ENCODE assay signal across 25 cellular contexts in genomic region chr18:60996822-60997221, GRCh38.
"Had no signal": no experiment of that assay in that cellular context is flagged by ENCODE, and none has a peak within 500 bp of the region (broad histone marks: within the 10 kb centered on the region; RNA-seq: fewer than 3 reads in every experiment).

No MANE protein-coding gene starts in this region.

- H3K27me3 ChIP-seq: colonic mucosa, dorsolateral prefrontal cortex, esophagus muscularis mucosa, esophagus squamous epithelium, foreskin keratinocyte, gastrocnemius medialis, gastroesophageal sphincter, heart right ventricle had no signal

- H3K4me3 Mint-ChIP-seq: dendritic cell treated with granulocyte-macrophage colony-stimulating factor and Interleukin-4, amounts not matched to agents 40 ng/mL and 50 ng/mL, for 4 days; effector memory CD8-positive, alpha-beta T cell; endodermal cell had no signal

- H3K27ac Mint-ChIP-seq: dendritic cell treated with granulocyte-macrophage colony-stimulating factor and Interleukin-4, amounts not matched to agents 40 ng/mL and 50 ng/mL, for 4 days; effector memory CD8-positive, alpha-beta T cell; endodermal cell had no signal

- DNase-seq: colonic mucosa; cortex of kidney; dermis blood vessel endothelial cell; dorsolateral prefrontal cortex; effector CD4-positive, alpha-beta T cell; effector CD8-positive, alpha-beta T cell; effector memory CD4-positive, alpha-beta T cell; effector memory CD8-positive, alpha-beta T cell; endodermal cell; erythroblast; esophagus squamous epithelium; foreskin fibroblast; foreskin keratinocyte; foreskin melanocyte; gastrocnemius medialis; glutamatergic neuron; head of caudate nucleus; heart left ventricle; heart right ventricle had no signal

- ATAC-seq: effector memory CD8-positive, alpha-beta T cell; esophagus mucosa; foreskin keratinocyte; gastrocnemius medialis; gastroesophageal sphincter; heart left ventricle; heart right ventricle had no signal

- H3K4me1 ChIP-seq: colonic mucosa, esophagus muscularis mucosa, esophagus squamous epithelium, foreskin keratinocyte, gastrocnemius medialis, gastroesophageal sphincter, heart right ventricle had no signal

- H3K27me3 Mint-ChIP-seq: dendritic cell treated with granulocyte-macrophage colony-stimulating factor and Interleukin-4, amounts not matched to agents 40 ng/mL and 50 ng/mL, for 4 days; effector memory CD8-positive, alpha-beta T cell had no signal

- H3K9me3 ChIP-seq: colonic mucosa, esophagus muscularis mucosa, esophagus squamous epithelium, gastrocnemius medialis, gastroesophageal sphincter had no signal

- H3K4me3 ChIP-seq: colonic mucosa, coronary artery, dorsolateral prefrontal cortex, esophagus muscularis mucosa, esophagus squamous epithelium, gastrocnemius medialis, gastroesophageal sphincter, heart left ventricle, heart right ventricle had no signal

- H3K4me1 Mint-ChIP-seq: endodermal cell had no signal

- H3K27ac ChIP-seq: colonic mucosa, coronary artery, epithelial cell of prostate, esophagus muscularis mucosa, esophagus squamous epithelium, foreskin keratinocyte, gastrocnemius medialis, gastroesophageal sphincter, heart left ventricle, heart right ventricle had no signal

- H3K36me3 ChIP-seq: colonic mucosa, esophagus muscularis mucosa, esophagus squamous epithelium, gastrocnemius medialis, gastroesophageal sphincter, heart left ventricle, heart right ventricle had no signal
